In the genomic region with DNA sequence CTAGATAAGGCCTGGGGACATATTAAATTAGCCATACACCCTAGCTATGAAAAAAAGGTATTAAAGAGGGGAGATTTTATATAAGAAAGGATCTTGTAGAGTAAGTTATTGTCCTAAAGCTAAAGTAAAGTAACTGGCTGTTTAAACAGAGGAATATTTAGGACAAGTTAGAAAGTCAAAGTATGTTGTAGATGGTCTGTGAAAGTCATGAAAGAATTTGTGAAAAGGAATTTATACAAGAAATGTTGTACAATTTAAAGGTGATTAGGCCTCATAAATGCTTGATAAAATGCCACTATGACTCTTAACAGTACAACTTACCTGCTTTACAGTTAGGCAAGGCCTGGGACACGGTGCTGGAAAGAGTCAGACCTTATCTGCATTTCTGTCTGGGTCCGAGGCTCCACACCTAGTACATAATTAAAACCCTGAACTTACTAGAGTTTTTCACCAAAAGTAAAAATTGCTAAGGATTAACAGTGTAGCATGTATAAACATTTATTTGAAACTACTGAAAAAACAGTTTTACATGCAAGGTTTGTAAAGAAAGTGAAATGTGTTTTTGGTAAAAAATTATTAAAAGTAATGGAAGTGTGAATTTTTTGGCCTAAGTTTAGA, we compare ENCODE assay signal across 1 cellular context.
TF ChIP-seq lines count a peak whose summit lies in the region.

No MANE protein-coding gene starts in this region.

TF ChIP-seq in GM23338, 12 proteins besides CTCF, POLR2A, EP300 and RAD21 (continued from another document):
- no peak for TF ChIP-seq ZNF462 (CRISPR knock-in tag; IDR thresholded peaks at IDR 0.05)
- TF ChIP-seq, protein P1, sequence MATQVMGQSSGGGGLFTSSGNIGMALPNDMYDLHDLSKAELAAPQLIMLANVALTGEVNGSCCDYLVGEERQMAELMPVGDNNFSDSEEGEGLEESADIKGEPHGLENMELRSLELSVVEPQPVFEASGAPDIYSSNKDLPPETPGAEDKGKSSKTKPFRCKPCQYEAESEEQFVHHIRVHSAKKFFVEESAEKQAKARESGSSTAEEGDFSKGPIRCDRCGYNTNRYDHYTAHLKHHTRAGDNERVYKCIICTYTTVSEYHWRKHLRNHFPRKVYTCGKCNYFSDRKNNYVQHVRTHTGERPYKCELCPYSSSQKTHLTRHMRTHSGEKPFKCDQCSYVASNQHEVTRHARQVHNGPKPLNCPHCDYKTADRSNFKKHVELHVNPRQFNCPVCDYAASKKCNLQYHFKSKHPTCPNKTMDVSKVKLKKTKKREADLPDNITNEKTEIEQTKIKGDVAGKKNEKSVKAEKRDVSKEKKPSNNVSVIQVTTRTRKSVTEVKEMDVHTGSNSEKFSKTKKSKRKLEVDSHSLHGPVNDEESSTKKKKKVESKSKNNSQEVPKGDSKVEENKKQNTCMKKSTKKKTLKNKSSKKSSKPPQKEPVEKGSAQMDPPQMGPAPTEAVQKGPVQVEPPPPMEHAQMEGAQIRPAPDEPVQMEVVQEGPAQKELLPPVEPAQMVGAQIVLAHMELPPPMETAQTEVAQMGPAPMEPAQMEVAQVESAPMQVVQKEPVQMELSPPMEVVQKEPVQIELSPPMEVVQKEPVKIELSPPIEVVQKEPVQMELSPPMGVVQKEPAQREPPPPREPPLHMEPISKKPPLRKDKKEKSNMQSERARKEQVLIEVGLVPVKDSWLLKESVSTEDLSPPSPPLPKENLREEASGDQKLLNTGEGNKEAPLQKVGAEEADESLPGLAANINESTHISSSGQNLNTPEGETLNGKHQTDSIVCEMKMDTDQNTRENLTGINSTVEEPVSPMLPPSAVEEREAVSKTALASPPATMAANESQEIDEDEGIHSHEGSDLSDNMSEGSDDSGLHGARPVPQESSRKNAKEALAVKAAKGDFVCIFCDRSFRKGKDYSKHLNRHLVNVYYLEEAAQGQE (IDR thresholded peaks at IDR 0.05; ENCODE audit: unreplicated experiment), result no peak
- TF ChIP-seq JUNB (IDR thresholded peaks at IDR 0.05; ENCODE audit: unreplicated experiment), result no peak
